In the genomic region with DNA sequence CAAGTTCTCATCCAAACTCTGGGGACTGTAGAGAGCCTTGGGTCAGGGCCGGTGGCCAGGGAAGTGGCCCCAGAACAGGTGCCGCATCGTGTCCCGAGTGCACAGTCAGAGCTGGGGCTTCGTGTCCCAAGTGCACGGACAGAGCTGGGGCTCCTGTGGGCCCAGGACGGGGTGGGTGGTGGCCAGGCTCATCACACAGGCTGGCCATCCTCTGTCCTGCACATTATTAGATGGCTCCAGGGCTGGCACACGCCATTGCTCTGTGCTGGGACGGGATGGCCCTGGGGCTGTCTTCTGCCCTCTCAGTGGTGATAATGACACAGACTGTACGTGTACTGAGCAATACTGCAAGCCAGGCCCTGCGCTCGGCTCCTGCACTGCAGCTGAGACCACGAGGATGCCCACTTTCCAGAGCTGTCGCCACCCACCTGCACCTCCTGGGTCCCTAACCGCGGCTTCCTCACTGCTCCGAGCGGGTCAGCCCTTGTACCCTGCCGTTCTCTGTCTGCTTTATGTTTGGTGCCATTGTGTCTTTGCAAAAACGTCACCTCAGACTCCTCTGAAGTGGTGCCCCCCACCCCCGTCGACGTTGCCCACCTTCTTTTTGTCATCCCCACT, we compare ENCODE assay signal across 1 cellular context.
TF ChIP-seq lines count a peak whose summit lies in the region.

No MANE protein-coding gene starts in this region.

TF ChIP-seq in IMR-90, 13 proteins besides CTCF, POLR2A, EP300 and RAD21 (continued from another document):
- TF ChIP-seq MXI1 (IDR thresholded peaks at IDR 0.05; ENCODE audit: borderline replicate concordance, low read depth, low read length) = no peak
